In the genomic region with DNA sequence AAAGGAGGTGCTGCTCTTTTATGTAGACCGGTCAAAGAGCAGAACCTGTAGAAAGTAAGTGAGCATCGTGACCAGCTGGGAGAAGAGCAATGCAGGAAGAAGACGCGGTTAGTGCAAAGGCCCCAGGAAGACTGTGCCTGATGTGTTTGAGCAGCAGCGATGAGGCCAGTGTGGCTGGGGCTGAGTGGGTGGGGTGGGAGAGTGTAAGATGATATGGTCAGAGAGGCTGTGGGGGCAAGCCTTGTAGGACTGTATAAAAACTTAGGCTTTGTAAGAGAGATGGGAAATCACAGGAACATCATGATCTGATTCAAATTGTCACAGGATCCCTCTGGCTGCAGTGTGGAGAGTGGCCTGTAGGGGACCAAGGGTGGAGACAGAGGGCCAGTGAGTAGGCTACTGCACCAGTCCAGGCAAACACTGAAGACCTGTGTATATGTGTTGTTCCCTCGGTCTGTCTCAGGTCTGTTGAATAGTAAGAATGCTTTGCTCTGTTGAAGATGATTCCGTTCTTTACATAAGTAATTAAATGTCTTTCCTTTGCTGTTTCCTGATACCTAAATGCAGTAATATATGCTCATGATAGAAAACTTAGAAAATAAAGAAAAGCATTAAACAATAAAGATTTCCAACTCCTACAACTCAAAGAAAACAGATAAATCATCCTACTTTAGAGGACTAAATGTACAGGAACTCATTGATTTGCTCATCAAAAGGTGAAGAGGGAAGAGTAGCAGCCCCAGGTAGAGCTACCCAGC, we compare ENCODE assay signal across 8 cellular contexts. TPM values are rescaled to one million over a fixed set of nuclear protein-coding genes. Genes with fewer than 3 reads are reported as not detected.
DNase-seq lines count a peak whose midpoint lies in the region; ATAC-seq and TF ChIP-seq lines count a peak whose summit lies in the region.

No MANE protein-coding gene starts in this region.

- peaks cover 5% of the 10 kb centered on the region for H3K27me3 Mint-ChIP-seq in activated CD4-positive, alpha-beta T cell treated with anti-CD3 and anti-CD28 coated beads, Interleukin-2, amount 10 ng/mL, durations not matched to agents 24 days and 14 days

- no peaks in the 10 kb centered on the region for H3K27me3 ChIP-seq in upper lobe of right lung

- H3K4me1 Mint-ChIP-seq in activated CD4-positive, alpha-beta T cell treated with anti-CD3 and anti-CD28 coated beads, Interleukin-2, amount 10 ng/mL, durations not matched to agents 24 days and 14 days = peaks cover 22% of the 10 kb centered on the region

- no peaks in the 10 kb centered on the region for H3K9me3 Mint-ChIP-seq in activated CD4-positive, alpha-beta T cell treated with anti-CD3 and anti-CD28 coated beads, Interleukin-2, amount 10 ng/mL, durations not matched to agents 24 days and 14 days

- peak; percentile 52 for TF ChIP-seq CTCF in upper lobe of right lung (IDR thresholded peaks at IDR 0.05)

- peaks cover 5% of the 10 kb centered on the region for H3K4me1 ChIP-seq in upper lobe of right lung

- ATAC-seq in upper lobe of right lung (peak; percentile 73), GM18870 (IDR thresholded peaks at IDR 0.05; ENCODE audit: unreplicated experiment) (no peak)

- no peak overlapping the region for H3K4me3 ChIP-seq in upper lobe of right lung

- H3K9me3 ChIP-seq in upper lobe of right lung = no peaks in the 10 kb centered on the region

- no peak overlapping the region for H3K27ac ChIP-seq in upper lobe of right lung

- DNase-seq in activated effector memory CD4-positive, alpha-beta T cell treated with anti-CD3 and anti-CD28 coated beads, Interleukin-2, amount 50 U/mL, for 16 hours = peak; percentile 69
- DNase-seq in activated effector memory CD4-positive, alpha-beta T cell treated with Interleukin-2 at 50 U/mL for 16 hours = no peak
- DNase-seq in HuH-7 (ENCODE audit: low spot score) (peak; percentile 73), iPS-NIHi11 (ENCODE audit: low spot score) (peak; percentile 82), upper lobe of right lung (no peak), NCI-H2081 treated with DMSO at 0.1 percent for 48 hours (lab: John Stamatoyannopoulos, UW) (no peak)
- DNase-seq in activated CD4-positive, alpha-beta T cell treated with anti-CD3 and anti-CD28 coated beads, Interleukin-2, amount 10 ng/mL, durations not matched to agents 24 days and 14 days = peak; percentile 85

- H3K36me3 ChIP-seq in upper lobe of right lung = no peaks in the 10 kb centered on the region

- intact Hi-C loops in activated CD4-positive, alpha-beta T cell treated with anti-CD3 and anti-CD28 coated beads, Interleukin-2, amount 10 ng/mL, durations not matched to agents 24 days and 14 days (cut with micrococcal nuclease) = no loop called here
- intact Hi-C loops in upper lobe of right lung (cut with DNase I) = no loop called here

- H3K4me3 Mint-ChIP-seq in activated CD4-positive, alpha-beta T cell treated with anti-CD3 and anti-CD28 coated beads, Interleukin-2, amount 10 ng/mL, durations not matched to agents 24 days and 14 days = no peak overlapping the region

- H3K36me3 Mint-ChIP-seq in activated CD4-positive, alpha-beta T cell treated with anti-CD3 and anti-CD28 coated beads, Interleukin-2, amount 10 ng/mL, durations not matched to agents 24 days and 14 days (ENCODE audit: low read depth) = no peaks in the 10 kb centered on the region

- no peak overlapping the region for H3K27ac Mint-ChIP-seq in activated CD4-positive, alpha-beta T cell treated with anti-CD3 and anti-CD28 coated beads, Interleukin-2, amount 10 ng/mL, durations not matched to agents 24 days and 14 days

RNA-seq across cellular contexts. Expression of a gene that starts 23.6 kb away (rescaled TPM):
- not detected in 2 replicates for total RNA-seq in activated CD4-positive, alpha-beta T cell treated with anti-CD3 and anti-CD28 coated beads, Interleukin-2, amount 10 ng/mL, durations not matched to agents 24 days and 14 days
- total RNA-seq in upper lobe of right lung = 113 TPM

RNA-seq across cellular contexts. Expression of a gene that starts 30.0 kb away (rescaled TPM):
- 84.7 and 86.6 TPM in 2 replicates for total RNA-seq in activated CD4-positive, alpha-beta T cell treated with anti-CD3 and anti-CD28 coated beads, Interleukin-2, amount 10 ng/mL, durations not matched to agents 24 days and 14 days
- 66.3 TPM for total RNA-seq in upper lobe of right lung

RNA-seq across cellular contexts. Expression of a gene that starts 37.9 kb away (rescaled TPM):
- 19.9 and 25.2 TPM in 2 replicates for total RNA-seq in activated CD4-positive, alpha-beta T cell treated with anti-CD3 and anti-CD28 coated beads, Interleukin-2, amount 10 ng/mL, durations not matched to agents 24 days and 14 days
- 66.2 TPM for total RNA-seq in upper lobe of right lung

Comparison
In these comparisons a context has a peak if more than half of its experiments do, and no peak if none do; other contexts are left out.
1. DNase-seq: peak in activated effector memory CD4-positive, alpha-beta T cell treated with anti-CD3 and anti-CD28 coated beads, Interleukin-2, amount 50 U/mL, for 16 hours (single experiment), HuH-7 (single experiment), activated CD4-positive, alpha-beta T cell treated with anti-CD3 and anti-CD28 coated beads, Interleukin-2, amount 10 ng/mL, durations not matched to agents 24 days and 14 days (single experiment) and iPS-NIHi11 (single experiment); none in activated effector memory CD4-positive, alpha-beta T cell treated with Interleukin-2 at 50 U/mL for 16 hours (single experiment), upper lobe of right lung (single experiment) and NCI-H2081 treated with DMSO at 0.1 percent for 48 hours (single experiment).
2. RNA of a gene that starts 23.6 kb away (total RNA-seq): 113 TPM in upper lobe of right lung (single experiment); not detected in activated CD4-positive, alpha-beta T cell treated with anti-CD3 and anti-CD28 coated beads, Interleukin-2, amount 10 ng/mL, durations not matched to agents 24 days and 14 days; every median in the first group is over 10 times any median in the second.